ENCODE assay signal across 9 cellular contexts in genomic region chr2:69916151-69916550, GRCh38. TPM values are rescaled to one million over a fixed set of nuclear protein-coding genes. Genes with fewer than 3 reads are reported as not detected.
A peak's percentile ranks its signal among the peaks of the same experiment; 100 is the strongest.
DNase-seq lines count a peak whose midpoint lies in the region; ATAC-seq and TF ChIP-seq lines count a peak whose summit lies in the region.
"Had no signal": no experiment of that assay in that cellular context is flagged by ENCODE, and none has a peak within 500 bp of the region (broad histone marks: within the 10 kb centered on the region; RNA-seq: fewer than 3 reads in every experiment).

No MANE protein-coding gene starts in this region.

- H3K4me1 Mint-ChIP-seq in CD8-positive, alpha-beta memory T cell, result peaks cover 24 to 44% (median 39%) of the 10 kb centered on the region in 3 donors
- H3K4me1 Mint-ChIP-seq in endodermal cell, result peaks cover 9% of the 10 kb centered on the region

- peak overlapping the region; percentile 73 for H3K27ac ChIP-seq in CD8-positive, alpha-beta memory T cell (ENCODE audit: low read depth, low read length)
- no peak overlapping the region for H3K27ac ChIP-seq in OCI-LY3 (ENCODE audit: low read length)
- H3K27ac ChIP-seq in endodermal cell (ENCODE audit: low read depth, low read length), result no peak overlapping the region
- no peak overlapping the region for H3K27ac ChIP-seq in parathyroid adenoma

- POLR2A ChIA-PET in CD8-positive, alpha-beta memory T cell (lab: Charles Lee), result interaction anchor here (0.7 to 1.2 kb wide), 2 partner anchors 170 to 227 kb away, joined by 3 to 5 read pairs; no protein-coding TSS in a partner anchor

- WGBS in endodermal cell (ENCODE audit: insufficient coverage in 1 of 2, insufficient read length in 1 of 2), 2 experiments, result 93% methylated on average over 2 of the region's 2 CpGs; no CpG with 5 or more reads in 1 of the 2 experiments

- peaks cover 12% of the 10 kb centered on the region for H3K4me1 ChIP-seq in CD8-positive, alpha-beta memory T cell (ENCODE audit: insufficient read depth, low read length)
- H3K4me1 ChIP-seq in OCI-LY3 (ENCODE audit: low read length), result peaks cover 11% of the 10 kb centered on the region
- peaks cover 4% of the 10 kb centered on the region for H3K4me1 ChIP-seq in endodermal cell (ENCODE audit: control insufficient read depth, insufficient read depth, low read length)
- peaks cover 5% of the 10 kb centered on the region for H3K4me1 ChIP-seq in parathyroid adenoma

- DNase-seq in CD8-positive, alpha-beta memory T cell, result no peak
- DNase-seq in endodermal cell, result no peak
- no peak for DNase-seq in A172 (ENCODE audit: low spot score)
- DNase-seq in hepatic stellate cell (ENCODE audit: low spot score), result no peak
- DNase-seq: retina had no signal

- H3K27me3 ChIP-seq in CD8-positive, alpha-beta memory T cell (ENCODE audit: insufficient read depth, low read length, poor library complexity, severe bottlenecking), result no peaks in the 10 kb centered on the region
- H3K27me3 ChIP-seq in OCI-LY3 (ENCODE audit: low read depth, low read length) (peaks cover 15% of the 10 kb centered on the region), endodermal cell (ENCODE audit: control insufficient read depth, insufficient read depth, low read length, poor library complexity, severe bottlenecking) (peaks cover 9% of the 10 kb centered on the region), parathyroid adenoma (ENCODE audit: control insufficient read depth, insufficient read depth, low read length) (no peaks in the 10 kb centered on the region)

- H3K27me3 Mint-ChIP-seq in CD8-positive, alpha-beta memory T cell, result no peaks in the 10 kb centered on the region
- no peaks in the 10 kb centered on the region for H3K27me3 Mint-ChIP-seq in endodermal cell (ENCODE audit: insufficient read depth)

- ATAC-seq in GM21367 (IDR thresholded peaks at IDR 0.05; ENCODE audit: unreplicated experiment), result no peak
- ATAC-seq in HG02884 (IDR thresholded peaks at IDR 0.05; ENCODE audit: unreplicated experiment), result no peak

- peaks cover 4% of the 10 kb centered on the region for H3K36me3 ChIP-seq in CD8-positive, alpha-beta memory T cell (ENCODE audit: insufficient read depth, low read length)
- H3K36me3 ChIP-seq in OCI-LY3 (replicated peaks; ENCODE audit: low read depth, low read length) (no peaks in the 10 kb centered on the region), endodermal cell (ENCODE audit: control insufficient read depth, insufficient read depth, low read length) (peaks cover 10% of the 10 kb centered on the region), parathyroid adenoma (ENCODE audit: control insufficient read depth, insufficient read depth, low read length) (no peaks in the 10 kb centered on the region)

- H2AFZ ChIP-seq in OCI-LY3 (ENCODE audit: low read depth, low read length) (no peak overlapping the region), parathyroid adenoma (no peak overlapping the region)

- peak overlapping the region; percentile 85 for H3K4me2 ChIP-seq in OCI-LY3 (ENCODE audit: low read length)
- H3K4me2 ChIP-seq in parathyroid adenoma (ENCODE audit: low read length), result peak overlapping the region; percentile 86

- peaks cover 0 to 37% (median 6%) of the 10 kb centered on the region in 3 donors for H3K36me3 Mint-ChIP-seq in CD8-positive, alpha-beta memory T cell
- peaks cover 5% of the 10 kb centered on the region for H3K36me3 Mint-ChIP-seq in endodermal cell (ENCODE audit: low read depth)

- H3K9ac ChIP-seq in OCI-LY3 (ENCODE audit: low read length) (0 out of 2 replicates have a peak overlapping the region, but pooled peaks have one; percentile 57), endodermal cell (ENCODE audit: extremely low read depth, low read length, poor library complexity, severe bottlenecking) (peak overlapping the region; percentile 56), parathyroid adenoma (no peak overlapping the region)

- CTCF ChIA-PET in CD8-positive, alpha-beta memory T cell (lab: Charles Lee), result interaction anchor here (1.0 to 3.8 kb wide), 4 partner anchors 153 to 386 kb away, joined by 3 to 31 read pairs (median 10); no protein-coding TSS in a partner anchor

- H3K4me3 Mint-ChIP-seq in CD8-positive, alpha-beta memory T cell, result peak overlapping the region; percentile 64 to 90 (median 78)
- H3K4me3 Mint-ChIP-seq in endodermal cell, result peak overlapping the region; percentile 68

- H3K4me3 ChIP-seq in CD8-positive, alpha-beta memory T cell (ENCODE audit: low read length), result peak overlapping the region; percentile 62
- H3K4me3 ChIP-seq in OCI-LY3 (ENCODE audit: low read length), result peak overlapping the region; percentile 95
- peak overlapping the region; percentile 77 for H3K4me3 ChIP-seq in endodermal cell (ENCODE audit: low read length)
- peak overlapping the region; percentile 86 for H3K4me3 ChIP-seq in parathyroid adenoma (ENCODE audit: low read depth, low read length)

- TF ChIP-seq CTCF in OCI-LY3 (IDR thresholded peaks at IDR 0.05; ENCODE audit: low read depth, low read length) (no peak), endodermal cell (conservative IDR thresholded peaks at IDR 0.05) (no peak), parathyroid adenoma (IDR thresholded peaks at IDR 0.05) (no peak)

- no peaks in the 10 kb centered on the region for H3K9me3 ChIP-seq in CD8-positive, alpha-beta memory T cell (ENCODE audit: low read length)
- H3K9me3 ChIP-seq in OCI-LY3 (ENCODE audit: insufficient read depth, low read length) (no peaks in the 10 kb centered on the region), endodermal cell (ENCODE audit: control insufficient read depth, low read length) (no peaks in the 10 kb centered on the region), parathyroid adenoma (ENCODE audit: control insufficient read depth, low read length) (no peaks in the 10 kb centered on the region)

- no peaks in the 10 kb centered on the region for H3K9me3 Mint-ChIP-seq in CD8-positive, alpha-beta memory T cell
- no peaks in the 10 kb centered on the region for H3K9me3 Mint-ChIP-seq in endodermal cell

- peak overlapping the region; percentile 35 to 86 (median 75) for H3K27ac Mint-ChIP-seq in CD8-positive, alpha-beta memory T cell
- no peak overlapping the region for H3K27ac Mint-ChIP-seq in endodermal cell

- H3K79me2 ChIP-seq in OCI-LY3 (ENCODE audit: low read length) (no peaks in the 10 kb centered on the region), parathyroid adenoma (peaks cover 3% of the 10 kb centered on the region)

- no peaks in the 10 kb centered on the region for H4K20me1 ChIP-seq in OCI-LY3 (ENCODE audit: insufficient read depth, low read length)

RNA-seq across cellular contexts. Expression of gene MXD1, which starts 1.2 kb away (rescaled TPM):
- total RNA-seq in CD8-positive, alpha-beta memory T cell, result 1 to 10 TPM; 7.2 to 8.1 TPM
- 10.5 TPM for polyA plus RNA-seq in CD8-positive, alpha-beta memory T cell
- 1 to 10 TPM in 1 of 2 donors, under 1 TPM in 1; 0.73 to 5.5 TPM for total RNA-seq in endodermal cell
- 5.1 TPM for polyA plus RNA-seq in endodermal cell (2013, experiment 1 of 2)
- 6.1 TPM for polyA plus RNA-seq in endodermal cell (2013, experiment 2 of 2)
- 2.2 TPM in 2 replicates for total RNA-seq in A172 (2014; rRNA removed; shearing (Covaris generic))

RNA-seq across cellular contexts. Expression of gene SNRNP27, which starts 22.4 kb away (rescaled TPM):
- 10 to 100 TPM; 59.6 to 61.2 TPM for total RNA-seq in CD8-positive, alpha-beta memory T cell
- polyA plus RNA-seq in CD8-positive, alpha-beta memory T cell, result 79.6 TPM
- 10 to 100 TPM; 56.2 to 64.9 TPM for total RNA-seq in endodermal cell
- 58.2 TPM for polyA plus RNA-seq in endodermal cell (2013, experiment 1 of 2)
- polyA plus RNA-seq in endodermal cell (2013, experiment 2 of 2), result 53.0 TPM
- total RNA-seq in A172 (2014; rRNA removed; shearing (Covaris generic)), result 92.3 and 168 TPM in 2 replicates

RNA-seq across cellular contexts. Expression of gene ASPRV1, which starts 45.3 kb away (rescaled TPM):
- under 1 TPM; 0.64 to 0.77 TPM for total RNA-seq in CD8-positive, alpha-beta memory T cell
- polyA plus RNA-seq in CD8-positive, alpha-beta memory T cell, result 0.99 TPM
- under 1 TPM; 0.84 to 0.91 TPM for total RNA-seq in endodermal cell
- polyA plus RNA-seq in endodermal cell (2013, experiment 1 of 2), result 0.89 TPM
- polyA plus RNA-seq in endodermal cell (2013, experiment 2 of 2), result 1.0 TPM
- total RNA-seq in A172 (2014; rRNA removed; shearing (Covaris generic)), result 0.10 TPM in 1 of 2 replicates, not detected in the other
